Comparison of ENCODE assay signal across 12 cellular contexts in the genomic region with DNA sequence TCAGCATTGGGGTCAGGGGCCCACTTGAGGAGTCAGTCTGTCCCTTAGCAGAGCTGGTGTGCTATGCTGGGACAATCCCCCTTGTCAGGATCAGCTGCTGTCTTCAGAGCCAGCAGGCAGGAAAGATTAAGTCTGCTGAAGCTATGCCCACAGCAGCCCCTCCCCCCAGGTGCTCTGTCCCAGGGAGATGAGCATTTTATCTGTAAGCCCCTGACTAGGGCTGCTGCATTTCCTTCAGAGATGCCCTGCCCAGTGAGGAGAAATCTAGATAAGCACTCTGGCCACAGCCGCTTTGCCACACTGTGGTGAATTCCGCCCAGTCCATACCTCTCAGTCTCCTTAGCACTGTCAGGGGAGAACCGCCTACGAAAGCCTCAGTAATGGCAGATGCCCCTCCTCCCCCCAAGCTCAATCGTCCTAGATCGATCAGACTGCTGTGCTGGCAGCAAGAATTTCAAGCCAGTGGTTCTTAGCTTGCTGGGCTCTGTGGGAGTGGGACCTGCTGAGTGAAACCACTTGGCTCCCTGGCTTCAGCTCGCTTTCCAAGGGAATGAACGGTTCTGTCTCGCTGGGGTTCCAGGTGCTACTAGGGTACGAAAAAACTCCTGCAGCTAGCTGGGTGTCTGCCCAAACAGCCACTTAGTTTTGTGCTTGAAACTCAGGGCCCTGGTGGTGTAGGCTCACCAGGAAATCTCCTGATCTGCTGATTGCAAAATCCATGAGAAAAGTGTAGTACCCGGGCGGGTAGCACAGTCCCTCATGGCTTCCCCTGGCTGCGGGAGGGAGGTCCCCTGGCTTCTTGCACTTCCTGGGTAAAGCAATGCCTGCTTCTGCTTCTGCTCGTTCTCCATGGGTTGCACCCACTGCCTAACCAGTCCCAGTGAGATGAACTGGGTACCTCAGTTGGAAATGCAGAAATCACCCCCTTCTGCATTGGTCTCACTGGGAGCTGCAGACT. TPM values are rescaled to one million over a fixed set of nuclear protein-coding genes. Genes with fewer than 3 reads are reported as not detected.
A peak's percentile ranks its signal among the peaks of the same experiment; 100 is the strongest.
DNase-seq lines count a peak whose midpoint lies in the region; ATAC-seq and TF ChIP-seq lines count a peak whose summit lies in the region.
"Had no signal": no experiment of that assay in that cellular context is flagged by ENCODE, and none has a peak within 500 bp of the region (broad histone marks: within the 10 kb centered on the region; RNA-seq: fewer than 3 reads in every experiment).

No MANE protein-coding gene starts in this region.

- DNase-seq in ELF-1 (ENCODE audit: low read depth, low spot score) (peak; percentile 77), NCI-H82 treated with DMSO at 0.1 percent for 48 hours (lab: John Stamatoyannopoulos, UW; ENCODE audit: unreplicated experiment) (peak; percentile 78), amniotic epithelial cell (ENCODE audit: low read depth) (peak; percentile 27), neural progenitor cell (ENCODE audit: low spot score) (peak; percentile 59), SW480 (ENCODE audit: low spot score) (no peak)
- DNase-seq in stimulated activated effector memory CD8-positive, alpha-beta T cell treated with anti-CD3 and anti-CD28 coated beads, Interleukin-12 subunit alpha, Interleukin-12 subunit beta, amount 100 ng/mL, for 72 hours (ENCODE audit: low spot score in 2 of 2) = no peak
- DNase-seq: activated effector memory CD4-positive, alpha-beta T cell treated with anti-CD3 and anti-CD28 coated beads, Interleukin-2, amount 50 U/mL, for 16 hours; NCI-H2227 treated with DMSO at 0.1 percent for 48 hours; ovary; stimulated activated naive CD4-positive, alpha-beta T cell had no signal

- peaks cover 5% of the 10 kb centered on the region for H3K27me3 Mint-ChIP-seq in neural progenitor cell (ENCODE audit: insufficient read depth, low read depth)

- H3K27ac ChIP-seq in neural progenitor cell = no peak overlapping the region
- H3K27ac ChIP-seq: ovary had no signal

- H3K4me1 ChIP-seq in neural progenitor cell = peaks cover 23% of the 10 kb centered on the region

- H4K20me1 ChIP-seq in neural progenitor cell (ENCODE audit: low read depth) = no peaks in the 10 kb centered on the region

- H3K36me3 Mint-ChIP-seq in neural progenitor cell = no peaks in the 10 kb centered on the region
- H3K36me3 Mint-ChIP-seq in stimulated activated effector memory CD8-positive, alpha-beta T cell treated with anti-CD3 and anti-CD28 coated beads, Interleukin-12 subunit alpha, Interleukin-12 subunit beta, amount 100 ng/mL, for 72 hours = no peaks in the 10 kb centered on the region

- peaks cover 9% of the 10 kb centered on the region for H3K4me1 Mint-ChIP-seq in neural progenitor cell
- H3K4me1 Mint-ChIP-seq in stimulated activated effector memory CD8-positive, alpha-beta T cell treated with anti-CD3 and anti-CD28 coated beads, Interleukin-12 subunit alpha, Interleukin-12 subunit beta, amount 100 ng/mL, for 72 hours = no peaks in the 10 kb centered on the region

- H2AFZ ChIP-seq in neural progenitor cell (replicated peaks) = peak overlapping the region; percentile 81

- TF ChIP-seq CTCF in neural progenitor cell (IDR thresholded peaks at IDR 0.05) = no peak

- no peaks in the 10 kb centered on the region for H3K27me3 ChIP-seq in neural progenitor cell
- H3K27me3 ChIP-seq: ovary had no signal

- no peak overlapping the region for H3K4me3 ChIP-seq in neural progenitor cell
- H3K4me3 ChIP-seq: ovary had no signal

- no peak overlapping the region for H3K9ac ChIP-seq in neural progenitor cell

- H3K4me2 ChIP-seq in neural progenitor cell = peak overlapping the region; percentile 40

- H3K9me3 Mint-ChIP-seq in neural progenitor cell = peaks cover 14% of the 10 kb centered on the region
- H3K9me3 Mint-ChIP-seq in stimulated activated effector memory CD8-positive, alpha-beta T cell treated with anti-CD3 and anti-CD28 coated beads, Interleukin-12 subunit alpha, Interleukin-12 subunit beta, amount 100 ng/mL, for 72 hours = no peaks in the 10 kb centered on the region

- H3K36me3 ChIP-seq in neural progenitor cell = no peaks in the 10 kb centered on the region
- H3K36me3 ChIP-seq: ovary had no signal

- no peak overlapping the region for H3K27ac Mint-ChIP-seq in neural progenitor cell
- H3K27ac Mint-ChIP-seq in stimulated activated effector memory CD8-positive, alpha-beta T cell treated with anti-CD3 and anti-CD28 coated beads, Interleukin-12 subunit alpha, Interleukin-12 subunit beta, amount 100 ng/mL, for 72 hours = no peak overlapping the region

- H3F3A ChIP-seq in neural progenitor cell (ENCODE audit: low read depth) = peaks cover 12% of the 10 kb centered on the region

- no peak for ATAC-seq in stimulated activated effector memory CD8-positive, alpha-beta T cell treated with anti-CD3 and anti-CD28 coated beads, Interleukin-12 subunit alpha, Interleukin-12 subunit beta, amount 100 ng/mL, for 72 hours
- ATAC-seq in GM21786 (IDR thresholded peaks at IDR 0.05; ENCODE audit: unreplicated experiment) = no peak
- ATAC-seq: activated CD4-positive, CD25-positive, alpha-beta regulatory T cell treated with anti-CD3 and anti-CD28 coated beads, Interleukin-2, amount 50 U/mL, for 24 hours had no signal

- H3K9me3 ChIP-seq in neural progenitor cell (ENCODE audit: low read depth) = no peaks in the 10 kb centered on the region
- H3K9me3 ChIP-seq: ovary had no signal

- H3K79me2 ChIP-seq in neural progenitor cell (ENCODE audit: low read depth) = no peaks in the 10 kb centered on the region

- no peak overlapping the region for H3K4me3 Mint-ChIP-seq in neural progenitor cell
- H3K4me3 Mint-ChIP-seq in stimulated activated effector memory CD8-positive, alpha-beta T cell treated with anti-CD3 and anti-CD28 coated beads, Interleukin-12 subunit alpha, Interleukin-12 subunit beta, amount 100 ng/mL, for 72 hours = no peak overlapping the region

RNA-seq across cellular contexts. Expression of a gene that starts 25.1 kb away (rescaled TPM):
- 52.6 and 56.3 TPM in 2 replicates for total RNA-seq in neural progenitor cell (ENCODE audit: low replicate concordance)

Comparison
In these comparisons a context has a peak if more than half of its experiments do, and no peak if none do; other contexts are left out.
1. DNase-seq: peak in ELF-1 (single experiment), NCI-H82 treated with DMSO at 0.1 percent for 48 hours (single experiment), amniotic epithelial cell (single experiment) and neural progenitor cell (single experiment); none in SW480 (single experiment) and stimulated activated effector memory CD8-positive, alpha-beta T cell treated with anti-CD3 and anti-CD28 coated beads, Interleukin-12 subunit alpha, Interleukin-12 subunit beta, amount 100 ng/mL, for 72 hours (0 of 2).